Comparison of ENCODE assay signal across 9 cellular contexts in the genomic region with DNA sequence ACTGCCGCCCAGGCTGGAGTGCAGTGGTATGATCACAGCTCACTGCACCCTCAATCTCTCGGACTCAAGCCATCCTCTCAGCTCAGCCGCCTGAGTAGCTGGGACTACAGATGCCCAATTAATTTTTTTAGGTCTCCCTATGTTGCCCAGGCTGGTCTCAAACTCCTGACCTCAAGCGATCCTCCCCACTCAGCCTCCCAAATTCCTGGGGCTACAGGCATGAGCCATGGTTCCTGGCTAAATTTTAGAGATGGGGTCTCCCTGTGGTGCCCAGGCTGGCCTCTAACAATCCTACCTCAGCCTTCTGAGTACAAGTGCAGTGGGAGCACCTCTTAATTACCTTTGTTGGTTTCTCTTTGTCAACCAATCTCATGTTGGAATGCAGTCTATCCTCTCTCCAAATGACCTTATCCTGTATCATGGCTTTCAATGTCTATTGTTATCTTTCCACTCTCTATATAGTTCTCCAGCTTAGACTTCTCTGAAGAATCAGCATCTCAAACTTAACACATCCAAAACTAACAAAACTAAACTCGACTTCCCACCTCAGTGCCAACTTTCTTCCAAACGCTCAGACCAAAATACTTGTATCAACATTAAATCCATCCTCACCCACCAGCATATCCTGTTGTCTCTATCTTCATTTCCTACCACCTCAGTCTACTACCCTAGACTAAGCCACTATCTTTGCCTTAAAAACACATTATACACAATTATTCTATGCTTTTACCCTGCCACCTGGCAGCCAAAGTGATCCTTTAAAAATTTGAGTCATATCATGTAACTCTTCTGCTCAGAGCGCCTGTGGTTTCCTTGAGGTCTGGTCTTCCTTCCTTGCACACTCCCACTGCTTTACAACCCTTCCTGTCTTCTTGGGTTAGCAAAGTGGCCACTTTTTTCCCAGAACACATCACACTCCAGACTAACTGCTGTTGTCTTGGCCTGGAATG. TPM values are rescaled to one million over a fixed set of nuclear protein-coding genes. Genes with fewer than 3 reads are reported as not detected.
DNase-seq lines count a peak whose midpoint lies in the region; ATAC-seq, FAIRE-seq and TF ChIP-seq lines count a peak whose summit lies in the region.
"Had no signal": no experiment of that assay in that cellular context is flagged by ENCODE, and none has a peak within 500 bp of the region (broad histone marks: within the 10 kb centered on the region; RNA-seq: fewer than 3 reads in every experiment).

No MANE protein-coding gene starts in this region.

- peaks cover 19% of the 10 kb centered on the region for H3K4me1 ChIP-seq in HEK293 (ENCODE audit: control insufficient read depth, insufficient read depth, low read length)
- peaks cover 11 to 30% of the 10 kb centered on the region in 2 donors for H3K4me1 ChIP-seq in small intestine (ENCODE audit: control insufficient read depth in 2 of 2, insufficient read depth in 1 of 2, low read depth in 1 of 2, low read length in 1 of 2)
- peaks cover 40% of the 10 kb centered on the region for H3K4me1 ChIP-seq in body of pancreas

- POLR2A ChIA-PET in HEK293 (lab: Yijun Ruan, JAX) = interaction anchor here (1.3 to 5.1 kb wide), 2 partner anchors 7 to 60 kb away, joined by 3 to 47 read pairs; a partner anchor contains a TSS

- TF ChIP-seq CTCF in HEK293 (tag by site-specific recombination; IDR thresholded peaks at IDR 0.05) = no peak
- TF ChIP-seq CTCF in brain microvascular endothelial cell (IDR thresholded peaks at IDR 0.05; ENCODE audit: low read depth, low read length, missing control alignments) = no peak
- TF ChIP-seq CTCF in body of pancreas (IDR thresholded peaks at IDR 0.05) = no peak

- H3K9me3 ChIP-seq in HEK293 (ENCODE audit: control insufficient read depth, insufficient read depth, low read depth, low read length) (no peaks in the 10 kb centered on the region), small intestine (ENCODE audit: control insufficient read depth, low read depth) (no peaks in the 10 kb centered on the region), body of pancreas (no peaks in the 10 kb centered on the region)

- H3K27me3 ChIP-seq in brain microvascular endothelial cell (replicated peaks) (no peaks in the 10 kb centered on the region), small intestine (ENCODE audit: control insufficient read depth in 2 of 2, insufficient read depth in 2 of 2, low read length in 2 of 2) (no peaks in the 10 kb centered on the region), body of pancreas (no peaks in the 10 kb centered on the region)

- H3K36me3 ChIP-seq in HEK293 (ENCODE audit: control insufficient read depth in 2 of 2, insufficient read depth in 1 of 2, low read length in 2 of 2) (peaks cover 38 to 46% of the 10 kb centered on the region in 2 experiments), brain microvascular endothelial cell (replicated peaks) (peaks cover 44% of the 10 kb centered on the region), small intestine (ENCODE audit: control insufficient read depth in 2 of 2, insufficient read depth in 2 of 2, low read length in 2 of 2) (peaks cover 21 to 28% of the 10 kb centered on the region in 2 donors), body of pancreas (replicated peaks in 1 of 2; ENCODE audit: insufficient read depth in 1 of 2, low read depth in 2 of 2) (peaks cover 13 to 20% of the 10 kb centered on the region in 2 donors)

- FAIRE-seq in small intestine (lab: Jason Lieb, UNC) = no peak
- FAIRE-seq: urothelium cell line had no signal

- H3K27ac ChIP-seq in HEK293 (ENCODE audit: extremely low read depth, low read depth, low read length) (0 out of 2 replicates have a peak overlapping the region, but pooled peaks have one; percentile 19), brain microvascular endothelial cell (no peak overlapping the region), small intestine (ENCODE audit: low read depth in 1 of 2, low read length in 1 of 2) (peak overlapping the region in 1 of 2 donors; percentile 42), body of pancreas (peak overlapping the region in 1 of 4 donors; percentile 19)

- WGBS in small intestine, 3 donors = 60 to 70% (median 63%) methylated on average over 7 of the region's 7 CpGs
- 57 to 60% methylated on average over 7 of the region's 7 CpGs for WGBS in body of pancreas, 2 donors

- H3K4me3 ChIP-seq in HEK293 (ENCODE audit: low read depth, low read length) (no peak overlapping the region), brain microvascular endothelial cell (ENCODE audit: low read depth, low read length) (no peak overlapping the region), small intestine (ENCODE audit: low read depth in 1 of 2, low read length in 2 of 2) (no peak overlapping the region), body of pancreas (no peak overlapping the region)

- TF ChIP-seq POLR2A in body of pancreas (IDR thresholded peaks at IDR 0.05) = peak in 1 of 3 donors; percentile 16

- peak; percentile 46 for DNase-seq in SKM-1 (lab: John Stamatoyannopoulos, UW; ENCODE audit: unreplicated experiment)
- DNase-seq in brain microvascular endothelial cell = peak; percentile 47
- peak; percentile 37 for DNase-seq in small intestine
- DNase-seq in DMS153 treated with DMSO at 0.1 percent for 48 hours (lab: John Stamatoyannopoulos, UW; ENCODE audit: unreplicated experiment) = no peak
- DNase-seq in body of pancreas = no peak
- no peak for DNase-seq in occipital lobe (lab: John Stamatoyannopoulos, UW)

- in situ Hi-C loops in brain microvascular endothelial cell (cut with HindIII; ENCODE audit: low pct_ligation_motif_present, low sequenced_read_pairs) = no loop called here

- no peak for ATAC-seq in body of pancreas
- no peak for ATAC-seq in HG02840 (IDR thresholded peaks at IDR 0.05; ENCODE audit: low FRiP score, unreplicated experiment)

- CTCF ChIA-PET in HEK293 (lab: Yijun Ruan, JAX) = no interaction called here

- intact Hi-C loops in body of pancreas (cut with DNase I) = no loop called here

TF ChIP-seq in HEK293, 187 proteins besides CTCF, POLR2A, EP300 and RAD21:
- TF ChIP-seq SCRT2 (tag by site-specific recombination; IDR thresholded peaks at IDR 0.05) (peak; percentile 6; the same call in 1 of the 2 replicates), GLI2 (tag by site-specific recombination; IDR thresholded peaks at IDR 0.05; ENCODE audit: borderline replicate concordance, low read depth) (0 out of 2 replicates have a peak, but pooled peaks have one; percentile 9), ZBTB17 (tag by site-specific recombination; IDR thresholded peaks at IDR 0.05) (peak; percentile 27; the same call in 1 of the 2 replicates), ZBTB8A (tag by site-specific recombination; IDR thresholded peaks at IDR 0.05) (peak; percentile 64), ZNF121 (tag by site-specific recombination; IDR thresholded peaks at IDR 0.05) (peak; percentile 62; the same call in 1 of the 2 replicates), SCRT1 (tag by site-specific recombination; IDR thresholded peaks at IDR 0.05; ENCODE audit: borderline replicate concordance) (no peak), ZNF560 (tag by site-specific recombination; IDR thresholded peaks at IDR 0.05; ENCODE audit: borderline replicate concordance) (no peak), PRDM1 (tag by site-specific recombination; IDR thresholded peaks at IDR 0.05) (0 out of 2 replicates have a peak, but pooled peaks have one; percentile 15), ZNF600 (tag by site-specific recombination; IDR thresholded peaks at IDR 0.05) (peak; percentile 73), ZNF501 (tag by site-specific recombination; IDR thresholded peaks at IDR 0.05) (0 out of 2 replicates have a peak, but pooled peaks have one; percentile 16), ZFP69B (tag by site-specific recombination; IDR thresholded peaks at IDR 0.05) (no peak)
- TF ChIP-seq, protein P1, sequence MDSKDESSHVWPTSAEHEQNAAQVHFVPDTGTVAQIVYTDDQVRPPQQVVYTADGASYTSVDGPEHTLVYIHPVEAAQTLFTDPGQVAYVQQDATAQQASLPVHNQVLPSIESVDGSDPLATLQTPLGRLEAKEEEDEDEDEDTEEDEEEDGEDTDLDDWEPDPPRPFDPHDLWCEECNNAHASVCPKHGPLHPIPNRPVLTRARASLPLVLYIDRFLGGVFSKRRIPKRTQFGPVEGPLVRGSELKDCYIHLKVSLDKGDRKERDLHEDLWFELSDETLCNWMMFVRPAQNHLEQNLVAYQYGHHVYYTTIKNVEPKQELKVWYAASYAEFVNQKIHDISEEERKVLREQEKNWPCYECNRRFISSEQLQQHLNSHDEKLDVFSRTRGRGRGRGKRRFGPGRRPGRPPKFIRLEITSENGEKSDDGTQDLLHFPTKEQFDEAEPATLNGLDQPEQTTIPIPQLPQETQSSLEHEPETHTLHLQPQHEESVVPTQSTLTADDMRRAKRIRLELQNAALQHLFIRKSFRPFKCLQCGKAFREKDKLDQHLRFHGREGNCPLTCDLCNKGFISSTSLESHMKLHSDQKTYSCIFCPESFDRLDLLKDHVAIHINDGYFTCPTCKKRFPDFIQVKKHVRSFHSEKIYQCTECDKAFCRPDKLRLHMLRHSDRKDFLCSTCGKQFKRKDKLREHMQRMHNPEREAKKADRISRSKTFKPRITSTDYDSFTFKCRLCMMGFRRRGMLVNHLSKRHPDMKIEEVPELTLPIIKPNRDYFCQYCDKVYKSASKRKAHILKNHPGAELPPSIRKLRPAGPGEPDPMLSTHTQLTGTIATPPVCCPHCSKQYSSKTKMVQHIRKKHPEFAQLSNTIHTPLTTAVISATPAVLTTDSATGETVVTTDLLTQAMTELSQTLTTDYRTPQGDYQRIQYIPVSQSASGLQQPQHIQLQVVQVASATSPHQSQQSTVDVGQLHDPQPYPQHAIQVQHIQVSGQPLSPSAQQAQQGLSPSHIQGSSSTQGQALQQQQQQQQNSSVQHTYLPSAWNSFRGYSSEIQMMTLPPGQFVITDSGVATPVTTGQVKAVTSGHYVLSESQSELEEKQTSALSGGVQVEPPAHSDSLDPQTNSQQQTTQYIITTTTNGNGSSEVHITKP (tag by site-specific recombination; IDR thresholded peaks at IDR 0.05) = 0 out of 2 replicates have a peak, but pooled peaks have one; percentile 24
- TF ChIP-seq, protein P2, sequence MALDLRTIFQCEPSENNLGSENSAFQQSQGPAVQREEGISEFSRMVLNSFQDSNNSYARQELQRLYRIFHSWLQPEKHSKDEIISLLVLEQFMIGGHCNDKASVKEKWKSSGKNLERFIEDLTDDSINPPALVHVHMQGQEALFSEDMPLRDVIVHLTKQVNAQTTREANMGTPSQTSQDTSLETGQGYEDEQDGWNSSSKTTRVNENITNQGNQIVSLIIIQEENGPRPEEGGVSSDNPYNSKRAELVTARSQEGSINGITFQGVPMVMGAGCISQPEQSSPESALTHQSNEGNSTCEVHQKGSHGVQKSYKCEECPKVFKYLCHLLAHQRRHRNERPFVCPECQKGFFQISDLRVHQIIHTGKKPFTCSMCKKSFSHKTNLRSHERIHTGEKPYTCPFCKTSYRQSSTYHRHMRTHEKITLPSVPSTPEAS (tag by site-specific recombination; IDR thresholded peaks at IDR 0.05) = no peak

RNA-seq across cellular contexts. Expression of a gene that starts 6.7 kb away (rescaled TPM):
- polyA plus RNA-seq in small intestine = over 10,000 TPM in 1 of 3 donors, 1,000 to 10,000 TPM in 2; 7,740 to 12,612 (median 9,620) TPM
- total RNA-seq in body of pancreas = 1,000 to 10,000 TPM; 1,254 to 1,787 TPM
- 2,066 TPM for total RNA-seq in occipital lobe

Comparison
In these comparisons a context has a peak if more than half of its experiments do, and no peak if none do; other contexts are left out.
1. DNase-seq: peak in SKM-1 (single experiment), brain microvascular endothelial cell (single experiment) and small intestine (single experiment); none in DMS153 treated with DMSO at 0.1 percent for 48 hours (single experiment), body of pancreas (0 of 4) and occipital lobe (single experiment).